15 cellular contexts compared by ENCODE assay signal in the genomic region with DNA sequence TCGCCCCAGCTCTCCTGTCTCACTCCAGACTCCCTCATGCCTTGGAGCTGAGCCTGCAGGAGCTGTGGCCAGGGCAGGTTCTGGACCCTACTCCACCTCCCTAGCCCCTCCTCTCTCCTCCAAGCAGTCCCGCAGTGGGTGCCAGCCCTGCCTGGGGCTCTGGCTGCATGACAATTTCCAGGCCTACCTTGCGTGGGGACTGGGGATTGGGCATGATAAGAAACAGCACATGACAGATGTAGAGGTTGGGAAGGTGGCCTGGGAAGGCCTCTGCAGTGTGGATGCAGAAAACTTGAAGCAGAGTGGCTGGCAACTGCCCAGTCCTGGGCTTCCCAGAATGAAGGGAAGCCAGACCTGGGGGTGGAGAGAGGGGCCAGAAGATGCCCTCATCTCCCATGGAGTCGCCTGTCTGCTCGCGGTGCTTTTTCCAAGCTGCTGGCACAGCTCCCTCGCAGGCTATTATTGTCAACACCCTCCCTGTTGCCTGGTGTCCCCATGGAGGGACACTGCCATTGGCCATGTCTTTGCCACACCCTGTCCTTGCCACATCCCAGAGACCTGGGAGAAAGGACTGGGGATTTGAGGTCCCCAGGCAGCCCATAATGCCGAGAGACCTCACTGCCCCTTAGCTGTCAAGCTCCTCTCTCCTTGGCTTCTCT. TPM values are rescaled to one million over a fixed set of nuclear protein-coding genes. Genes with fewer than 3 reads are reported as not detected.
DNase-seq lines count a peak whose midpoint lies in the region; ATAC-seq and TF ChIP-seq lines count a peak whose summit lies in the region.
"Had no signal": no experiment of that assay in that cellular context is flagged by ENCODE, and none has a peak within 500 bp of the region (broad histone marks: within the 10 kb centered on the region; RNA-seq: fewer than 3 reads in every experiment).

No MANE protein-coding gene starts in this region.

- H3K36me3 ChIP-seq in GM23248 (ENCODE audit: low read depth): no peaks in the 10 kb centered on the region
- no peaks in the 10 kb centered on the region for H3K36me3 ChIP-seq in right atrium auricular region
- H3K36me3 ChIP-seq in gastrocnemius medialis: no peaks in the 10 kb centered on the region
- no peaks in the 10 kb centered on the region for H3K36me3 ChIP-seq in osteoblast (ENCODE audit: insufficient read depth, low read length)
- no peaks in the 10 kb centered on the region for H3K36me3 ChIP-seq in prostate gland
- H3K36me3 ChIP-seq: pancreas had no signal

- no peak for TF ChIP-seq POLR2A in gastrocnemius medialis (IDR thresholded peaks at IDR 0.05)
- no peak for TF ChIP-seq POLR2A in prostate gland (IDR thresholded peaks at IDR 0.05)

- H4K20me1 ChIP-seq in GM23248 (ENCODE audit: insufficient read depth): no peaks in the 10 kb centered on the region
- no peaks in the 10 kb centered on the region for H4K20me1 ChIP-seq in osteoblast (ENCODE audit: insufficient read depth, low read length)

- H3K9ac ChIP-seq in GM23248: peak overlapping the region; percentile 79
- H3K9ac ChIP-seq: KMS-11 had no signal

- in situ Hi-C loops in GM23248 (cut with MboI): no loop called here
- in situ Hi-C loops in gastrocnemius medialis (cut with MboI; ENCODE audit: low sequenced_read_pairs in 4 of 4): loop anchor here in 1 of 4 donors (10.0 kb wide), 1 partner anchor 83 kb away; no protein-coding TSS in a partner anchor

- no peaks in the 10 kb centered on the region for H3K27me3 ChIP-seq in GM23248 (replicated peaks; ENCODE audit: insufficient read depth)
- H3K27me3 ChIP-seq in right atrium auricular region: no peaks in the 10 kb centered on the region
- no peaks in the 10 kb centered on the region for H3K27me3 ChIP-seq in gastrocnemius medialis
- H3K27me3 ChIP-seq in osteoblast (ENCODE audit: insufficient read depth, low read length): no peaks in the 10 kb centered on the region
- no peaks in the 10 kb centered on the region for H3K27me3 ChIP-seq in prostate gland (replicated peaks; ENCODE audit: insufficient read depth)
- H3K27me3 ChIP-seq: pancreas had no signal

- no peak overlapping the region for H3K4me3 ChIP-seq in GM23248
- no peak overlapping the region for H3K4me3 ChIP-seq in right atrium auricular region
- H3K4me3 ChIP-seq in gastrocnemius medialis: no peak overlapping the region
- H3K4me3 ChIP-seq in osteoblast (ENCODE audit: insufficient read depth, low read length): no peak overlapping the region
- H3K4me3 ChIP-seq in prostate gland: no peak overlapping the region
- H3K4me3 ChIP-seq: pancreas had no signal

- ATAC-seq in gastrocnemius medialis (peak in 1 of 2 donors; percentile 19), GM19328 (IDR thresholded peaks at IDR 0.05; ENCODE audit: unreplicated experiment) (no peak)
- ATAC-seq: activated T-cell treated with anti-CD3 and anti-CD28 coated beads, Interleukin-2, amount 50 U/mL, for 4 hours; pancreas; PC-3; stimulated activated naive CD8-positive, alpha-beta T cell treated with anti-CD3 and anti-CD28 coated beads, Interleukin-15, amount 100 ng/mL, for 72 hours had no signal

- H3K79me2 ChIP-seq in GM23248 (ENCODE audit: insufficient read depth): no peaks in the 10 kb centered on the region
- no peaks in the 10 kb centered on the region for H3K79me2 ChIP-seq in osteoblast (ENCODE audit: insufficient read depth, low read length)

- peaks cover 69% of the 10 kb centered on the region for H3K4me1 ChIP-seq in GM23248 (ENCODE audit: insufficient read depth)
- peaks cover 0 to 70% of the 10 kb centered on the region in 2 donors for H3K4me1 ChIP-seq in right atrium auricular region
- H3K4me1 ChIP-seq in gastrocnemius medialis: peaks cover 51 to 62% of the 10 kb centered on the region in 2 donors
- peaks cover 50% of the 10 kb centered on the region for H3K4me1 ChIP-seq in osteoblast (ENCODE audit: insufficient read depth, low read length)
- peaks cover 21% of the 10 kb centered on the region for H3K4me1 ChIP-seq in prostate gland (replicated peaks)

- TF ChIP-seq CTCF in right atrium auricular region (IDR thresholded peaks at IDR 0.05): no peak
- TF ChIP-seq CTCF in gastrocnemius medialis (IDR thresholded peaks at IDR 0.05 in 4 of 5, conservative IDR thresholded peaks at IDR 0.05 in 1 of 5): no peak
- TF ChIP-seq CTCF in osteoblast (IDR thresholded peaks at IDR 0.05; ENCODE audit: extremely low read depth, low read depth, low read length): no peak
- no peak for TF ChIP-seq CTCF in prostate gland (IDR thresholded peaks at IDR 0.05)

- H3K4me2 ChIP-seq in GM23248 (ENCODE audit: unreplicated experiment) (no peak overlapping the region), osteoblast (ENCODE audit: insufficient read depth, low read length) (no peak overlapping the region)
- H3K4me2 ChIP-seq: KMS-11 had no signal

- no peaks in the 10 kb centered on the region for H3K9me2 ChIP-seq in GM23248 (ENCODE audit: insufficient read depth)

- H2AFZ ChIP-seq in GM23248 (peak overlapping the region; percentile 77; the same call in 1 of the 2 replicates), osteoblast (ENCODE audit: low read length) (no peak overlapping the region)

- H3K27ac ChIP-seq in GM23248: peak overlapping the region; percentile 99; the same call in 1 of the 2 replicates
- H3K27ac ChIP-seq in right atrium auricular region: peak overlapping the region; percentile 76 to 92
- peak overlapping the region in 2 of 4 donors; percentile 4 to 50 for H3K27ac ChIP-seq in gastrocnemius medialis
- no peak overlapping the region for H3K27ac ChIP-seq in osteoblast (ENCODE audit: low read depth, low read length)
- H3K27ac ChIP-seq in prostate gland: no peak overlapping the region
- H3K27ac ChIP-seq: KMS-11, pancreas had no signal

- DNase-seq in GM23248 (peak; percentile 19), NCI-H446 treated with DMSO at 0.1 percent for 48 hours (lab: John Stamatoyannopoulos, UW) (peak; percentile 66), right atrium auricular region (ENCODE audit: low spot score) (no peak), gastrocnemius medialis (peak; percentile 28 to 73), osteoblast (ENCODE audit: insufficient read length, low spot score, missing footprints) (no peak), prostate gland (ENCODE audit: low spot score) (no peak)
- DNase-seq: activated CD4-positive, alpha-beta memory T cell treated with anti-CD3 and anti-CD28 coated beads for 36 hours; activated T-cell treated with anti-CD3 and anti-CD28 coated beads, Interleukin-2, amount 50 U/mL, for 4 hours; NCI-H1105 treated with DMSO at 0.1 percent for 48 hours; NCI-H2227 treated with DMSO at 0.1 percent for 48 hours; PC-3; stimulated activated naive CD8-positive, alpha-beta T cell treated with anti-CD3 and anti-CD28 coated beads, Interleukin-15, amount 100 ng/mL, for 72 hours had no signal

- 66 to 73% methylated on average over 8 of the region's 8 CpGs for WGBS in GM23248 (ENCODE audit: low coverage in 1 of 2, low lambda C conversion rate in 2 of 2, missing lambda C conversion rate in 2 of 2), 2 experiments
- 84% methylated on average over 8 of the region's 8 CpGs for WGBS in prostate gland

- intact Hi-C loops in gastrocnemius medialis (cut with DNase I; ENCODE audit: low total_unique reads): loop anchor here (5.0 kb wide), 5 partner anchors 81 to 209 kb away; partner anchors contain the start of genes DDX25, FOXRED1, PUS3 and SRPRA
- intact Hi-C loops in prostate gland (cut with DNase I): loop anchor here (5.0 kb wide), 1 partner anchor 49 kb away; the partner anchor contains the start of gene CDON

- H3F3A ChIP-seq in GM23248 (ENCODE audit: insufficient read depth): peaks cover 23% of the 10 kb centered on the region

- no peaks in the 10 kb centered on the region for H3K9me3 ChIP-seq in GM23248 (ENCODE audit: low read depth)
- H3K9me3 ChIP-seq in right atrium auricular region: no peaks in the 10 kb centered on the region
- H3K9me3 ChIP-seq in gastrocnemius medialis: no peaks in the 10 kb centered on the region
- H3K9me3 ChIP-seq in osteoblast (ENCODE audit: low read depth, low read length): no peaks in the 10 kb centered on the region
- H3K9me3 ChIP-seq in prostate gland: no peaks in the 10 kb centered on the region
- H3K9me3 ChIP-seq: pancreas had no signal

RNA-seq across cellular contexts. Expression of gene CDON, which starts 48.9 kb away (rescaled TPM):
- 8.6 and 10.3 TPM in 2 replicates for total RNA-seq in GM23248 (2014; rRNA removed; shearing (Covaris generic))
- 2.2 and 2.7 TPM in 2 replicates for polyA plus RNA-seq in GM23248 (2016; fragmentation: Nextera tagmentation; extraction: Ambion mirVana)
- 10 to 100 TPM; 17.6 to 21.9 TPM for total RNA-seq in right atrium auricular region
- total RNA-seq in gastrocnemius medialis: 1 to 10 TPM; 1.0 to 2.0 (median 1.8) TPM
- total RNA-seq in osteoblast: 12.3 and 15.3 TPM in 2 replicates
- 10 to 100 TPM in 1 of 2 donors, 1 to 10 TPM in 1; 9.8 to 26.9 TPM for total RNA-seq in prostate gland

Comparison
In these comparisons a context has a peak if more than half of its experiments do, and no peak if none do; other contexts are left out.
1. DNase-seq: peak in GM23248 (single experiment), NCI-H446 treated with DMSO at 0.1 percent for 48 hours (single experiment) and gastrocnemius medialis (2 of 2); none in right atrium auricular region (single experiment), osteoblast (single experiment) and prostate gland (single experiment).
2. H3K27ac ChIP-seq: peak in GM23248 (single experiment) and right atrium auricular region (2 of 2); none in osteoblast (single experiment) and prostate gland (0 of 2).